Comparison of ENCODE assay signal across 21 cellular contexts in the genomic region with DNA sequence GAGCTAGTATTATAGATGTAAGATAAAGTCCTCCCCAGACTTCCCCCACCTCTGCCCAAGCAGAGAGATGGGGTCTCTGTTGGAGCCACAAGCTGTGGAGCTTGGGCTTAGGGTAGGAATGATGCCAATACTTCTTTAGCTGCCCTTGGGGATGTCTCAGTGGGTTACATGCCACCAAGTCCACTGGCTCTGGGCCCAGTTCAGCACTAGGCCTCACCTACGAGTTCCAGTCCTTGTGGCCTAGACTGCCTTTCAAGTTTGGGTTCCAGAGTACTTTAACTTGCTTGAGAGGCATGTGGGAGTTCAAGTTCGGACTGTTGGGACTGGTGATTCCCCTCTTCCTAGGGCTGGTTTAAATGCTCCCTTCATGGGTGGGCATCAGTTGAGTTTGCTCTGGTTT.
"Had no signal": no experiment of that assay in that cellular context is flagged by ENCODE, and none has a peak within 500 bp of the region (broad histone marks: within the 10 kb centered on the region; RNA-seq: fewer than 3 reads in every experiment).

No MANE protein-coding gene starts in this region.

- ATAC-seq: foreskin keratinocyte; left lung; lower lobe of right lung; natural killer cell; pancreas; sciatic nerve; stimulated activated naive CD8-positive, alpha-beta T cell treated with anti-CD3 and anti-CD28 coated beads, Interleukin-15, amount 100 ng/mL, for 72 hours had no signal

- H3K36me3 ChIP-seq: colonic mucosa, esophagus muscularis mucosa, left lung, lower lobe of right lung, pancreas, tibial nerve had no signal

- H3K4me3 ChIP-seq: colonic mucosa, esophagus muscularis mucosa, left lung, lower lobe of right lung, pancreas, smooth muscle cell, tibial nerve had no signal

- H3K27me3 ChIP-seq: colonic mucosa, esophagus muscularis mucosa, foreskin keratinocyte, left lung, pancreas, tibial nerve had no signal

- H3K9me3 ChIP-seq: colonic mucosa, pancreas had no signal

- H3K27ac ChIP-seq: colonic mucosa, esophagus muscularis mucosa, foreskin keratinocyte, lower lobe of right lung, pancreas, tibial nerve had no signal

- H3K4me1 ChIP-seq: colonic mucosa, foreskin keratinocyte had no signal

- DNase-seq: colonic mucosa; effector CD8-positive, alpha-beta T cell; endodermal cell; foreskin keratinocyte; glutamatergic neuron; kidney; left lung; lower lobe of right lung; natural killer cell; occipital lobe; pancreas; stimulated activated CD4-positive, alpha-beta T cell treated with anti-CD3 and anti-CD28 coated beads, Interleukin-12 subunit alpha, Interleukin-12 subunit beta, amount 100 ng/mL, for 4 hours; stimulated activated CD4-positive, alpha-beta T cell treated with anti-CD3 and anti-CD28 coated beads, Interleukin-1b, Interleukin-23, amount 100 ng/mL, for 48 hours; stimulated activated CD4-positive, alpha-beta T cell treated with anti-CD3 and anti-CD28 coated beads, Interleukin-4, amount 100 ng/mL, for 1 hour; stimulated activated CD8-positive, alpha-beta memory T cell treated with anti-CD3 and anti-CD28 coated beads, Interleukin-4, amount 100 ng/mL, for 48 hours; stimulated activated naive CD4-positive, alpha-beta T cell; stimulated activated naive CD8-positive, alpha-beta T cell treated with anti-CD3 and anti-CD28 coated beads, Interleukin-15, amount 100 ng/mL, for 72 hours had no signal

- H3K4me2 ChIP-seq: smooth muscle cell had no signal
